29 cellular contexts compared by ENCODE assay signal in the genomic region with DNA sequence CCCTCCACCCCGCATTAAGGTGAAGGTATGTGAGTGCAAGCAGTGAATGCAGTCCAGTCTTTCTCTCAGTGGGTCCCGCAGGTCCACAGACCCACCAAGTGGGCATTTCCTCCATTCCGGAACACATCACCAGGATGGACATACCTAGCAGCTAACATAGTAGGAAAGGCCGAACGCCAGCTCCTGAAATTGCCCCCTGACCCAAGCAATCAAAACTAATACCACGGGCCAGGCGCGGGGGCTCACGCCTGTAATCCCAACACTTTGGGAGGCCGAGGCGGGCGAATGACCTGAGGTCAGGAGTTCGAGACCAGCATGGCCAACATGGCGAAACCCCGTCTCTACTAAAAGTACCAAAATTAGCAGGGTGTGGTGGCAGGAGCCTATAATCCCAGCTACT.
"Had no signal": no experiment of that assay in that cellular context is flagged by ENCODE, and none has a peak within 500 bp of the region (broad histone marks: within the 10 kb centered on the region; RNA-seq: fewer than 3 reads in every experiment).

No MANE protein-coding gene starts in this region.

- H3K4me1 Mint-ChIP-seq: activated naive CD8-positive, alpha-beta T cell treated with anti-CD3 and anti-CD28 coated beads for 36 hours; nephron; stimulated activated memory B cell treated with anti-CD40 and anti-IgM and Interleukin-4, amounts not matched to agents 10 μg/mL and 1 μg/mL and 100 μg/mL, for 72 hours; T-helper 17 cell had no signal

- H3K4me1 ChIP-seq: adrenal gland, body of pancreas, foreskin keratinocyte, heart left ventricle, left lung, lower lobe of right lung, stomach, thyroid gland, upper lobe of left lung had no signal

- H3K27me3 Mint-ChIP-seq: stimulated activated memory B cell treated with anti-CD40 and anti-IgM and Interleukin-4, amounts not matched to agents 10 μg/mL and 1 μg/mL and 100 μg/mL, for 72 hours had no signal

- H3K4me3 ChIP-seq: adrenal gland, body of pancreas, cardiac muscle cell, heart left ventricle, left lung, lower lobe of right lung, mucosa of descending colon, smooth muscle cell, stomach, thyroid gland, upper lobe of left lung had no signal

- H3K4me2 ChIP-seq: smooth muscle cell had no signal

- H3K27ac Mint-ChIP-seq: activated naive CD4-positive, alpha-beta T cell treated with anti-CD3 and anti-CD28 coated beads for 36 hours; activated naive CD8-positive, alpha-beta T cell treated with anti-CD3 and anti-CD28 coated beads for 36 hours; activated T-helper 1 cell treated with anti-CD3 and anti-CD28 coated beads, Interleukin-12 subunit alpha, Interleukin-12 subunit beta, Interleukin-2, Interleukin-4 antibody, amounts not matched to agents 30 ng/mL and 10 ng/mL and 1 ng/mL, durations not matched to agents 14 hours and 24 hours and 36 hours; nephron; stimulated activated memory B cell treated with anti-CD40 and anti-IgM and Interleukin-4, amounts not matched to agents 10 μg/mL and 1 μg/mL and 100 μg/mL, for 72 hours; T-helper 17 cell had no signal

- H3K9me3 ChIP-seq: adrenal gland, thyroid gland had no signal

- DNase-seq: activated CD4-positive, alpha-beta T cell treated with anti-CD3 and anti-CD28 coated beads for 48 hours; activated effector memory CD4-positive, alpha-beta T cell treated with anti-CD3 and anti-CD28 coated beads, Interleukin-2, amount 50 U/mL, for 16 hours; activated naive CD4-positive, alpha-beta T cell treated with anti-CD3 and anti-CD28 coated beads for 36 hours; activated naive CD8-positive, alpha-beta T cell treated with anti-CD3 and anti-CD28 coated beads for 36 hours; activated T-cell treated with anti-CD3 and anti-CD28 coated beads, Interleukin-2, amount 50 U/mL, for 1 hour; body of pancreas; cortex of kidney; foreskin keratinocyte; heart left ventricle; kidney glomerular epithelial cell; left lung; lower lobe of right lung; retina; stimulated activated CD4-positive, alpha-beta T cell treated with anti-CD3 and anti-CD28 coated beads, Interleukin-1b, Interleukin-23, amount 100 ng/mL, for 48 hours; stimulated activated CD4-positive, alpha-beta T cell treated with anti-CD3 and anti-CD28 coated beads, Interleukin-4, amount 100 ng/mL, for 4 hours; stimulated activated CD8-positive, alpha-beta memory T cell treated with anti-CD3 and anti-CD28 coated beads, Interleukin-4, amount 100 ng/mL, for 48 hours; stomach; T-helper 17 cell; T1000; thyroid gland; upper lobe of left lung; WERI-Rb-1 had no signal

- H3K4me3 Mint-ChIP-seq: activated naive CD4-positive, alpha-beta T cell treated with anti-CD3 and anti-CD28 coated beads for 36 hours; activated naive CD8-positive, alpha-beta T cell treated with anti-CD3 and anti-CD28 coated beads for 36 hours; activated T-helper 1 cell treated with anti-CD3 and anti-CD28 coated beads, Interleukin-12 subunit alpha, Interleukin-12 subunit beta, Interleukin-2, Interleukin-4 antibody, amounts not matched to agents 30 ng/mL and 10 ng/mL and 1 ng/mL, durations not matched to agents 14 hours and 24 hours and 36 hours; nephron; stimulated activated memory B cell treated with anti-CD40 and anti-IgM and Interleukin-4, amounts not matched to agents 10 μg/mL and 1 μg/mL and 100 μg/mL, for 72 hours; T-helper 17 cell had no signal

- H3K27ac ChIP-seq: adrenal gland, body of pancreas, cardiac muscle cell, foreskin keratinocyte, heart left ventricle, left lung, lower lobe of right lung, stomach, thyroid gland, upper lobe of left lung, WERI-Rb-1 had no signal

- H3K36me3 ChIP-seq: adrenal gland, cardiac muscle cell, heart left ventricle, left lung, lower lobe of right lung, stomach, thyroid gland, upper lobe of left lung, WERI-Rb-1 had no signal

- H3K36me3 Mint-ChIP-seq: activated naive CD8-positive, alpha-beta T cell treated with anti-CD3 and anti-CD28 coated beads for 36 hours; stimulated activated memory B cell treated with anti-CD40 and anti-IgM and Interleukin-4, amounts not matched to agents 10 μg/mL and 1 μg/mL and 100 μg/mL, for 72 hours had no signal

- H3K27me3 ChIP-seq: adrenal gland, body of pancreas, foreskin keratinocyte, thyroid gland, upper lobe of left lung had no signal
